ENCODE assay signal across 19 cellular contexts in the genomic region with DNA sequence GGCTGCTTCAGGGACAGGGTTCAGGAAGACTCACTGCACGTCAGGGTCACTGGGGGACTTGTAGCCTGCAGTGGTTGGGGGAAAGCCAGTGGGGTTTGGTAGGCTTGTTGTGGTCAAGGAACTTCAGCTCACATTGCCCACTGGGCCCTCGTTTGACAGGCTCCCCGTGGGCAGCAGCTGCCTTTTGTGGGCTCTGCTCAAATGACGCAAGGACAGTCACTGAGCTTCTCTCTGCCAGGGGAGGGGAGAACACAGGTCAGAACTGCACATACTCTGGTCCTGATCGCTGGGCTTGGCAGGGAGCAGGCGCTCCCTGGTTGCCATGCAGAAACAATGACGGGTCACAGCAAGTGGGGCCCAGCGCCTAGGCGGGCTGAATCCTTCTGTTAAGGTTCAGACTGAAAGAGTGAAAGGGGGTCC.
"Had no signal": no experiment of that assay in that cellular context is flagged by ENCODE, and none has a peak within 500 bp of the region (broad histone marks: within the 10 kb centered on the region; RNA-seq: fewer than 3 reads in every experiment).

No MANE protein-coding gene starts in this region.

- H3K36me3 Mint-ChIP-seq: stimulated activated memory B cell treated with anti-CD40 and anti-IgM and Interleukin-4, amounts not matched to agents 10 μg/mL and 1 μg/mL and 100 μg/mL, for 72 hours had no signal

- H3K27ac ChIP-seq: colonic mucosa, hepatocyte, tibial artery, upper lobe of left lung, vagina had no signal

- ATAC-seq: left colon; left ventricle myocardium superior; naive thymus-derived CD4-positive, alpha-beta T cell; stimulated activated memory B cell treated with anti-CD40 and anti-IgM and Interleukin-4, amounts not matched to agents 10 μg/mL and 1 μg/mL and 100 μg/mL, for 72 hours had no signal

- H3K9me3 ChIP-seq: colonic mucosa, tibial artery, upper lobe of left lung, vagina had no signal

- H3K4me1 ChIP-seq: colonic mucosa, tibial artery, vagina had no signal

- DNase-seq: cerebellar nuclear complex; colonic mucosa; dermis blood vessel endothelial cell; foreskin melanocyte; kidney; left colon; left ventricle myocardium superior; mesenchymal stem cell; naive thymus-derived CD4-positive, alpha-beta T cell; occipital lobe; stimulated activated CD4-positive, alpha-beta T cell treated with anti-CD3 and anti-CD28 coated beads, Interleukin-4, amount 100 ng/mL, for 1 hour; stimulated activated CD8-positive, alpha-beta memory T cell treated with anti-CD3 and anti-CD28 coated beads, Interleukin-4, amount 100 ng/mL, for 48 hours had no signal

- H3K4me1 Mint-ChIP-seq: naive thymus-derived CD4-positive, alpha-beta T cell; stimulated activated memory B cell treated with anti-CD40 and anti-IgM and Interleukin-4, amounts not matched to agents 10 μg/mL and 1 μg/mL and 100 μg/mL, for 72 hours had no signal

- H3K27ac Mint-ChIP-seq: stimulated activated memory B cell treated with anti-CD40 and anti-IgM and Interleukin-4, amounts not matched to agents 10 μg/mL and 1 μg/mL and 100 μg/mL, for 72 hours; stimulated activated naive CD8-positive, alpha-beta T cell treated with anti-CD3 and anti-CD28 coated beads, Interleukin-15, Interleukin-2, amounts not matched to agents 100 ng/mL and 50 ng/mL, for 24 hours had no signal

- H3K4me3 ChIP-seq: colonic mucosa, hepatocyte, lung, tibial artery, upper lobe of left lung, vagina had no signal

- H3K9me3 Mint-ChIP-seq: stimulated activated naive CD8-positive, alpha-beta T cell treated with anti-CD3 and anti-CD28 coated beads, Interleukin-15, Interleukin-2, amounts not matched to agents 100 ng/mL and 50 ng/mL, for 24 hours had no signal

- H3K4me3 Mint-ChIP-seq: naive thymus-derived CD4-positive, alpha-beta T cell; stimulated activated memory B cell treated with anti-CD40 and anti-IgM and Interleukin-4, amounts not matched to agents 10 μg/mL and 1 μg/mL and 100 μg/mL, for 72 hours; stimulated activated naive CD8-positive, alpha-beta T cell treated with anti-CD3 and anti-CD28 coated beads, Interleukin-15, Interleukin-2, amounts not matched to agents 100 ng/mL and 50 ng/mL, for 24 hours had no signal

- H3K27me3 ChIP-seq: colonic mucosa, hepatocyte, tibial artery, upper lobe of left lung, vagina had no signal

- H3K36me3 ChIP-seq: colonic mucosa, tibial artery, upper lobe of left lung, vagina had no signal
